In genomic region chr15:36595625-36596024, GRCh38 we compare ENCODE assay signal across 18 cellular contexts. TPM values are rescaled to one million over a fixed set of nuclear protein-coding genes. Genes with fewer than 3 reads are reported as not detected.
A peak's percentile ranks its signal among the peaks of the same experiment; 100 is the strongest.
DNase-seq lines count a peak whose midpoint lies in the region; ATAC-seq and TF ChIP-seq lines count a peak whose summit lies in the region.
"Had no signal": no experiment of that assay in that cellular context is flagged by ENCODE, and none has a peak within 500 bp of the region (broad histone marks: within the 10 kb centered on the region; RNA-seq: fewer than 3 reads in every experiment).

No MANE protein-coding gene starts in this region.

- no peak overlapping the region for H4K8ac ChIP-seq in neuronal stem cell (ENCODE audit: low read depth, low read length)

- H3K36me3 ChIP-seq in neuronal stem cell (replicated peaks in 1 of 2; ENCODE audit: control insufficient read depth in 2 of 2, insufficient read depth in 2 of 2, low read length in 2 of 2) (no peaks in the 10 kb centered on the region), tibial nerve (no peaks in the 10 kb centered on the region)
- H3K36me3 ChIP-seq: MG63 had no signal

- H3K4me2 ChIP-seq in neuronal stem cell (ENCODE audit: insufficient read depth, low read length, poor library complexity, severe bottlenecking): no peak overlapping the region
- H3K4me2 ChIP-seq: BLaER1 had no signal

- no peak overlapping the region for H3K18ac ChIP-seq in neuronal stem cell (ENCODE audit: low read length)

- no peak overlapping the region for H3K27ac ChIP-seq in neuronal stem cell (replicated peaks; ENCODE audit: low read length)
- H3K27ac ChIP-seq in tibial nerve: no peak overlapping the region
- H3K27ac ChIP-seq: BLaER1 had no signal

- H3K9ac ChIP-seq in neuronal stem cell (ENCODE audit: low read depth, low read length, poor library complexity): no peak overlapping the region
- H3K9ac ChIP-seq: BLaER1 had no signal

- no peak overlapping the region for H2BK12ac ChIP-seq in neuronal stem cell (ENCODE audit: low read length)

- H3K14ac ChIP-seq in neuronal stem cell (ENCODE audit: low read length): no peak overlapping the region

- H2AFZ ChIP-seq in neuronal stem cell (ENCODE audit: low read length): peak overlapping the region; percentile 23

- no peak overlapping the region for H2BK120ac ChIP-seq in neuronal stem cell (ENCODE audit: low read depth, low read length)

- no peak for TF ChIP-seq CTCF in tibial nerve (IDR thresholded peaks at IDR 0.05)

- H3K27me3 ChIP-seq in neuronal stem cell (ENCODE audit: control insufficient read depth in 3 of 3, insufficient read depth in 3 of 3, low read depth in 1 of 3, low read length in 3 of 3) (no peaks in the 10 kb centered on the region), tibial nerve (no peaks in the 10 kb centered on the region)
- H3K27me3 ChIP-seq: BLaER1, MG63 had no signal

- no peak overlapping the region for H2BK15ac ChIP-seq in neuronal stem cell (ENCODE audit: low read length)

- H2AK5ac ChIP-seq in neuronal stem cell (ENCODE audit: low read depth, low read length): no peak overlapping the region

- H3K9me3 ChIP-seq in neuronal stem cell (replicated peaks in 1 of 2; ENCODE audit: control insufficient read depth in 2 of 2, insufficient read depth in 1 of 2, low read depth in 1 of 2, low read length in 2 of 2) (no peaks in the 10 kb centered on the region), tibial nerve (no peaks in the 10 kb centered on the region)
- H3K9me3 ChIP-seq: MG63 had no signal

- TF ChIP-seq POLR2A in tibial nerve (IDR thresholded peaks at IDR 0.05): no peak

- no peak overlapping the region for H3K23ac ChIP-seq in neuronal stem cell (ENCODE audit: low read depth, low read length, poor library complexity)

- H3K4me3 ChIP-seq in neuronal stem cell (ENCODE audit: low read length in 2 of 2) (no peak overlapping the region), tibial nerve (no peak overlapping the region)
- H3K4me3 ChIP-seq: BLaER1, MG63 had no signal

- intact Hi-C loops in Right ventricle myocardium superior (cut with DNase I): no loop called here
- intact Hi-C loops in cardiac septum (cut with DNase I): no loop called here

- no peak overlapping the region for H4K91ac ChIP-seq in neuronal stem cell (ENCODE audit: low read depth, low read length, poor library complexity)

- ATAC-seq in Right ventricle myocardium superior (ENCODE audit: poor library complexity) (peak; percentile 36), HG03460 (IDR thresholded peaks at IDR 0.05; ENCODE audit: unreplicated experiment) (no peak)

- TF ChIP-seq EP300 in tibial nerve (IDR thresholded peaks at IDR 0.05): no peak

- no peak overlapping the region for H3K4ac ChIP-seq in neuronal stem cell (ENCODE audit: low read length)

- no CpG with 5 or more reads among the region's 9 CpGs for WGBS in neuronal stem cell (ENCODE audit: extremely low coverage in 2 of 2, insufficient read length in 2 of 2, insufficient replicate concordance in 1 of 2), 2 donors
- WGBS in tibial nerve, 2 donors: 82 to 84% methylated on average over 9 of the region's 9 CpGs

- H3K4me1 ChIP-seq in neuronal stem cell (ENCODE audit: control insufficient read depth in 2 of 2, insufficient read depth in 1 of 2, low read depth in 1 of 2, low read length in 2 of 2) (peaks cover 6 to 25% of the 10 kb centered on the region in 2 donors), tibial nerve (peaks cover 0 to 21% (median 5%) of the 10 kb centered on the region in 4 donors)

- no peaks in the 10 kb centered on the region for H3K79me1 ChIP-seq in neuronal stem cell (ENCODE audit: low read depth, low read length)

- DNase-seq in Right ventricle myocardium superior: no peak
- DNase-seq in cardiac septum (ENCODE audit: low spot score): no peak
- peak; percentile 48 for DNase-seq in NCI-H2227 (lab: John Stamatoyannopoulos, UW; ENCODE audit: unreplicated experiment)
- DNase-seq in cerebellar cortex (ENCODE audit: low spot score): peak; percentile 78
- DNase-seq in neuronal stem cell (ENCODE audit: low spot score): no peak
- DNase-seq in tibial nerve (ENCODE audit: low spot score in 2 of 2): no peak
- DNase-seq in NCI-H1436 (lab: John Stamatoyannopoulos, UW): no peak
- DNase-seq: CD8-positive, alpha-beta memory T cell; GF-D8; GOT3; Karpas-422; MG63; NCI-H1092; NCI-H2029; NCI-H2171; NCI-H510A had no signal

- H2BK5ac ChIP-seq in neuronal stem cell (ENCODE audit: low read length): no peak overlapping the region

RNA-seq across cellular contexts. Expression of gene CDIN1, which starts 16.2 kb away (rescaled TPM):
- 187 TPM for total RNA-seq in Right ventricle myocardium superior
- total RNA-seq in cardiac septum: 97.4 TPM
- 7.9 TPM for polyA plus RNA-seq in neuronal stem cell (2013, experiment 1 of 2)
- polyA plus RNA-seq in neuronal stem cell (2013, experiment 2 of 2): 8.0 TPM
- 10 to 100 TPM; 12.6 to 19.6 (median 15.7) TPM for total RNA-seq in tibial nerve

Comparison
In these comparisons a context has a peak if more than half of its experiments do, and no peak if none do; other contexts are left out.
1. DNase-seq: peak in NCI-H2227 (single experiment) and cerebellar cortex (single experiment); none in Right ventricle myocardium superior (single experiment), cardiac septum (single experiment), neuronal stem cell (single experiment), tibial nerve (0 of 2) and NCI-H1436 (single experiment).